Comparison of ENCODE assay signal across 31 cellular contexts in the genomic region with DNA sequence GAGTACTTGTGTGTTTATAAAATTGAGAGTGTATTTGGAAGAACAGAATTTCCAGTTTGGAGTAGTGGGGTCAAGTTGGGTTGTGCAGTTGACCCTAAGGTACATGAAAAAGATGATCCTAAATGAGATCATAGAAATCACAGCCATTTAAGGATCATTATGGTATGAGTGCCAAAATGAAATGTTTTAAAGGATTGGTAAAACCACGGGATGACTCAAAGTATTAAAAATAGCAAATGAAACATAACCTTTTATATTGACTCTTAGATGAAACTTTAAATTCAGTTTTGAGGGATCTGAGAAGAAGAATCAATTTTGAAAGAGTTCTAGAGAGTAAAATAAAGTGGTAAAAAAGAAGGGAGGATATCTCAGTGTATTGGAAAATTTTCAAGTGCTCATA.
"Had no signal": no experiment of that assay in that cellular context is flagged by ENCODE, and none has a peak within 500 bp of the region (broad histone marks: within the 10 kb centered on the region; RNA-seq: fewer than 3 reads in every experiment).

No MANE protein-coding gene starts in this region.

- H3K27ac Mint-ChIP-seq: activated B cell treated with CpG ODN at 0.5 μM for 24 hours; activated CD4-positive, alpha-beta memory T cell treated with anti-CD3 and anti-CD28 coated beads for 36 hours; activated CD8-positive, alpha-beta memory T cell treated with anti-CD3 and anti-CD28 coated beads, Interleukin-2, amount 10 ng/mL, durations not matched to agents 7 days and 5 days; activated CD8-positive, alpha-beta T cell treated with anti-CD3 and anti-CD28 coated beads, Interleukin-2, amount 10 ng/mL, durations not matched to agents 7 days and 5 days; activated naive CD4-positive, alpha-beta T cell treated with anti-CD3 and anti-CD28 coated beads, Interleukin-2, amount 10 ng/mL, durations not matched to agents 7 days and 5 days; activated naive CD4-positive, alpha-beta T cell treated with anti-CD3 and anti-CD28 coated beads, Interleukin-2, amount 50 U/mL, for 72 hours; activated naive CD8-positive, alpha-beta T cell treated with anti-CD3 and anti-CD28 coated beads, Interleukin-2, amount 10 ng/mL, durations not matched to agents 7 days and 5 days; activated T-helper 1 cell treated with anti-CD3 and anti-CD28 coated beads, Interleukin-12 subunit alpha, Interleukin-12 subunit beta, Interleukin-2, Interleukin-4 antibody, amounts not matched to agents 30 ng/mL and 10 ng/mL and 1 ng/mL, durations not matched to agents 14 hours and 24 hours and 36 hours; activated T-helper 2 cell treated with anti-CD3 and anti-CD28 coated beads, Interferon-gamma antibody, Interleukin-2, Interleukin-4, amounts not matched to agents 10 μg/mL and 5 μg/mL and 100 μg/mL, durations not matched to agents 14 hours and 24 hours and 36 hours; dendritic cell treated with granulocyte-macrophage colony-stimulating factor and Interleukin-4, amounts not matched to agents 40 ng/mL and 50 ng/mL, for 4 days; endodermal cell; T-helper 17 cell; T-helper 2 cell treated with Interferon-gamma antibody and Interleukin-4, amounts not matched to agents 5 μg/mL and 100 μg/mL, for 36 hours had no signal

- H3K27me3 Mint-ChIP-seq: activated B cell treated with CpG ODN at 0.5 μM for 24 hours; activated CD4-positive, alpha-beta memory T cell treated with anti-CD3 and anti-CD28 coated beads for 36 hours; activated CD8-positive, alpha-beta memory T cell treated with anti-CD3 and anti-CD28 coated beads, Interleukin-2, amount 10 ng/mL, durations not matched to agents 7 days and 5 days; activated naive CD4-positive, alpha-beta T cell treated with anti-CD3 and anti-CD28 coated beads, Interleukin-2, amount 10 ng/mL, durations not matched to agents 7 days and 5 days; activated naive CD8-positive, alpha-beta T cell treated with anti-CD3 and anti-CD28 coated beads, Interleukin-2, amount 10 ng/mL, durations not matched to agents 7 days and 5 days; central memory CD8-positive, alpha-beta T cell; dendritic cell treated with granulocyte-macrophage colony-stimulating factor and Interleukin-4, amounts not matched to agents 40 ng/mL and 50 ng/mL, for 4 days; T-helper 17 cell had no signal

- H3K9me3 ChIP-seq: ascending aorta, gastroesophageal sphincter, heart right ventricle had no signal

- H3K4me1 ChIP-seq: ascending aorta, gastroesophageal sphincter, heart right ventricle had no signal

- H3K36me3 Mint-ChIP-seq: activated CD4-positive, alpha-beta memory T cell treated with anti-CD3 and anti-CD28 coated beads for 36 hours; activated CD8-positive, alpha-beta memory T cell treated with anti-CD3 and anti-CD28 coated beads, Interleukin-2, amount 10 ng/mL, durations not matched to agents 7 days and 5 days; activated naive CD4-positive, alpha-beta T cell treated with anti-CD3 and anti-CD28 coated beads, Interleukin-2, amount 10 ng/mL, durations not matched to agents 7 days and 5 days; activated naive CD4-positive, alpha-beta T cell treated with anti-CD3 and anti-CD28 coated beads, Interleukin-2, amount 50 U/mL, for 72 hours; activated naive CD8-positive, alpha-beta T cell treated with anti-CD3 and anti-CD28 coated beads, Interleukin-2, amount 10 ng/mL, durations not matched to agents 7 days and 5 days had no signal

- H3K4me3 Mint-ChIP-seq: activated B cell treated with CpG ODN at 0.5 μM for 24 hours; activated CD4-positive, alpha-beta memory T cell treated with anti-CD3 and anti-CD28 coated beads for 36 hours; activated CD8-positive, alpha-beta memory T cell treated with anti-CD3 and anti-CD28 coated beads, Interleukin-2, amount 10 ng/mL, durations not matched to agents 7 days and 5 days; activated CD8-positive, alpha-beta T cell treated with anti-CD3 and anti-CD28 coated beads, Interleukin-2, amount 10 ng/mL, durations not matched to agents 7 days and 5 days; activated naive CD4-positive, alpha-beta T cell treated with anti-CD3 and anti-CD28 coated beads, Interleukin-2, amount 10 ng/mL, durations not matched to agents 7 days and 5 days; activated naive CD8-positive, alpha-beta T cell treated with anti-CD3 and anti-CD28 coated beads, Interleukin-2, amount 10 ng/mL, durations not matched to agents 7 days and 5 days; activated T-helper 1 cell treated with anti-CD3 and anti-CD28 coated beads, Interleukin-12 subunit alpha, Interleukin-12 subunit beta, Interleukin-2, Interleukin-4 antibody, amounts not matched to agents 30 ng/mL and 10 ng/mL and 1 ng/mL, durations not matched to agents 14 hours and 24 hours and 36 hours; central memory CD8-positive, alpha-beta T cell; dendritic cell treated with granulocyte-macrophage colony-stimulating factor and Interleukin-4, amounts not matched to agents 40 ng/mL and 50 ng/mL, for 4 days; endodermal cell; T-helper 17 cell; T-helper 2 cell treated with Interferon-gamma antibody and Interleukin-4, amounts not matched to agents 5 μg/mL and 100 μg/mL, for 36 hours had no signal

- H3K27ac ChIP-seq: ascending aorta, brain microvascular endothelial cell, coronary artery, dorsolateral prefrontal cortex, gastroesophageal sphincter, heart right ventricle, WERI-Rb-1 had no signal

- H3K9me3 Mint-ChIP-seq: activated B cell treated with CpG ODN at 0.5 μM for 24 hours; activated naive CD4-positive, alpha-beta T cell treated with anti-CD3 and anti-CD28 coated beads, Interleukin-2, amount 10 ng/mL, durations not matched to agents 7 days and 5 days; activated naive CD8-positive, alpha-beta T cell treated with anti-CD3 and anti-CD28 coated beads, Interleukin-2, amount 10 ng/mL, durations not matched to agents 7 days and 5 days; activated T-helper 1 cell treated with anti-CD3 and anti-CD28 coated beads, Interleukin-12 subunit alpha, Interleukin-12 subunit beta, Interleukin-2, Interleukin-4 antibody, amounts not matched to agents 30 ng/mL and 10 ng/mL and 1 ng/mL, durations not matched to agents 14 hours and 24 hours and 36 hours; activated T-helper 2 cell treated with anti-CD3 and anti-CD28 coated beads, Interferon-gamma antibody, Interleukin-2, Interleukin-4, amounts not matched to agents 10 μg/mL and 5 μg/mL and 100 μg/mL, durations not matched to agents 14 hours and 24 hours and 36 hours; dendritic cell treated with granulocyte-macrophage colony-stimulating factor and Interleukin-4, amounts not matched to agents 40 ng/mL and 50 ng/mL, for 4 days; endodermal cell; T-helper 2 cell treated with Interferon-gamma antibody and Interleukin-4, amounts not matched to agents 5 μg/mL and 100 μg/mL, for 36 hours had no signal

- H3K27me3 ChIP-seq: ascending aorta, brain microvascular endothelial cell, dorsolateral prefrontal cortex, gastroesophageal sphincter, heart right ventricle had no signal

- H3K4me1 Mint-ChIP-seq: activated B cell treated with CpG ODN at 0.5 μM for 24 hours; activated CD8-positive, alpha-beta memory T cell treated with anti-CD3 and anti-CD28 coated beads, Interleukin-2, amount 10 ng/mL, durations not matched to agents 7 days and 5 days; activated naive CD4-positive, alpha-beta T cell treated with anti-CD3 and anti-CD28 coated beads, Interleukin-2, amount 10 ng/mL, durations not matched to agents 7 days and 5 days; activated naive CD8-positive, alpha-beta T cell treated with anti-CD3 and anti-CD28 coated beads, Interleukin-2, amount 10 ng/mL, durations not matched to agents 7 days and 5 days; central memory CD8-positive, alpha-beta T cell; endodermal cell; T-helper 17 cell had no signal

- H3K36me3 ChIP-seq: ascending aorta, brain microvascular endothelial cell, gastroesophageal sphincter, heart right ventricle, WERI-Rb-1 had no signal

- H3K4me3 ChIP-seq: ascending aorta, coronary artery, dorsolateral prefrontal cortex, gastroesophageal sphincter, heart right ventricle had no signal

- DNase-seq: activated B cell treated with CpG ODN at 0.5 μM for 24 hours; activated CD4-positive, alpha-beta memory T cell treated with anti-CD3 and anti-CD28 coated beads for 36 hours; activated CD4-positive, alpha-beta T cell treated with anti-CD3 and anti-CD28 coated beads for 48 hours; activated CD8-positive, alpha-beta memory T cell treated with anti-CD3 and anti-CD28 coated beads, Interleukin-2, amount 10 ng/mL, durations not matched to agents 7 days and 5 days; activated CD8-positive, alpha-beta memory T cell treated with anti-CD3 and anti-CD28 coated beads, Interleukin-2, amount 50 U/mL, for 4 hours; activated CD8-positive, alpha-beta T cell treated with anti-CD3 and anti-CD28 coated beads, Interleukin-2, amount 10 ng/mL, durations not matched to agents 7 days and 5 days; activated effector memory CD4-positive, alpha-beta T cell treated with anti-CD3 and anti-CD28 coated beads, Interleukin-2, amount 50 U/mL, for 16 hours; activated naive CD4-positive, alpha-beta T cell treated with anti-CD3 and anti-CD28 coated beads, Interleukin-2, amount 10 ng/mL, durations not matched to agents 7 days and 5 days; activated naive CD8-positive, alpha-beta T cell treated with anti-CD3 and anti-CD28 coated beads, Interleukin-2, amount 10 ng/mL, durations not matched to agents 7 days and 5 days; activated T-cell treated with anti-CD3 and anti-CD28 coated beads, Interleukin-2, amount 50 U/mL, for 1 hour; activated T-cell treated with anti-CD3 and anti-CD28 coated beads, Interleukin-2, amount 50 U/mL, for 48 hours; brain microvascular endothelial cell; dorsolateral prefrontal cortex; effector memory CD4-positive, alpha-beta T cell; endodermal cell; foreskin melanocyte; heart right ventricle; T-helper 1 cell; T-helper 17 cell; T1000; WERI-Rb-1 had no signal

- FAIRE-seq: bronchial epithelial cell had no signal
